In genomic region chr1:41391834-41392527, GRCh38 we compare ENCODE assay signal across 1 cellular context.
TF ChIP-seq lines count a peak whose summit lies in the region.

No MANE protein-coding gene starts in this region.

TF ChIP-seq in H1, 55 proteins besides CTCF, POLR2A, EP300 and RAD21:
- TF ChIP-seq MAFK (IDR thresholded peaks at IDR 0.05; ENCODE audit: low read depth, low read length) = no peak
- TF ChIP-seq YY1 (IDR thresholded peaks at IDR 0.05; ENCODE audit: low read depth, low read length) = no peak
- no peak for TF ChIP-seq SP1 (IDR thresholded peaks at IDR 0.05; ENCODE audit: low read depth, low read length)
- no peak for TF ChIP-seq BACH1 (IDR thresholded peaks at IDR 0.05; ENCODE audit: low read length)
- TF ChIP-seq TBP (IDR thresholded peaks at IDR 0.05; ENCODE audit: low read depth, low read length) = no peak
- TF ChIP-seq JUND (IDR thresholded peaks at IDR 0.05; ENCODE audit: low read length) = no peak
- TF ChIP-seq RBBP5 (IDR thresholded peaks at IDR 0.05; ENCODE audit: borderline replicate concordance, low read depth, low read length) = no peak
- TF ChIP-seq TAF1 (IDR thresholded peaks at IDR 0.05; ENCODE audit: low read depth, low read length) = no peak
